8 cellular contexts compared by ENCODE assay signal in the genomic region with DNA sequence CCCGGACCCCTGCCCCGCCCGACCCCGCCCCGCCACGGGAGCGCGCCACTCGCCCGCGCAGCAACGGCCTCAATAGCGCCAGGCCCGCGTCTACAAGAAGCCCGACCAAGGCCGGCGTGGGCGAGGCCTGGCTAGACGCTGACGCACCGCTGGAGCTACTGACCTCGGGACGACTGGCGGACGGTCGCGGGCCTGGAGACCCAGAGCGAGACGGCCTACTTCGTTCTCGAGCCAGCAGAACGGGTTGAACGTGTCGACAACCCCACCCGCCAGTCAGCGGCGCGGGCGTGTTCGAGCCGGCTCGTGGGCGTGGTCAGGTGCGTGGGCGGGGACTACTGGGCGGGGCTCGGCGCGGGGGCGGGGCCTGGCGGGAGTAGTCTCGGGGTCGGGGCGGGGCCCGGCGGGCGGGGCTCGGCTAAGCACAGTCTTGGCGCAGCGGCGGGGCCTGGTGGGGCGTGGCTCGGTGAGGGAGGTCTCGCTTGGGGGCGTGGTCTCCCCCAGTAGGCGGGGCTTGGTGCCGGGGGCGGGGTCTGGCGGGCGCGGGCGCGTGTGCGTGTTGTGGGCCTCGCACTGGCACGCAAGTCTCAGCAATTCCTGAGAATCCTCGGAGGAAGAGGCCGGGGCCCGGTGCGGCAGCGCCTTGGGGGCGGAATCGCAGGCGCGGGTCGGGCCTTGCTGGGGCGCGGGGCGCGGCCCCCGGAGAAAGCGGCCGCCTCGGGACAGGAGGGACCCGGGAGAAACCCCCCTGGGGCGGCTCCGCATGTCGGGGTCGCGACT. TPM values are rescaled to one million over a fixed set of nuclear protein-coding genes. Genes with fewer than 3 reads are reported as not detected.
DNase-seq lines count a peak whose midpoint lies in the region; ATAC-seq and TF ChIP-seq lines count a peak whose summit lies in the region.

A gene (minus strand): TSS at position 293 of the 777 bp plus-strand sequence. CDS start 5,080 bp downstream, outside the sequence.

- H3K27ac ChIP-seq in thoracic aorta, result peak within 1 kb of the TSS; percentile 95 to 100

- no peaks in the 10 kb centered on the region for H3K36me3 ChIP-seq in thoracic aorta

- ATAC-seq in HG02610 (IDR thresholded peaks at IDR 0.05; ENCODE audit: unreplicated experiment) (peak; percentile 32), thoracic aorta (ENCODE audit: insufficient number of reproducible peaks, low FRiP score, low read depth) (peak; percentile 59)

- no peaks in the 10 kb centered on the region for H3K36me3 Mint-ChIP-seq in activated naive CD8-positive, alpha-beta T cell
- H3K36me3 Mint-ChIP-seq in osteocyte (ENCODE audit: unreplicated experiment), result peaks cover 9% of the 10 kb centered on the region

- no peak for TF ChIP-seq CTCF in osteocyte (IDR thresholded peaks at IDR 0.05)
- no peak for TF ChIP-seq CTCF in thoracic aorta (IDR thresholded peaks at IDR 0.05)

- no peaks in the 10 kb centered on the region for H3K27me3 Mint-ChIP-seq in activated naive CD8-positive, alpha-beta T cell
- H3K27me3 Mint-ChIP-seq in osteocyte (ENCODE audit: unreplicated experiment), result no peaks in the 10 kb centered on the region

- no peaks in the 10 kb centered on the region for H3K9me3 ChIP-seq in thoracic aorta

- H3K27ac Mint-ChIP-seq in activated naive CD8-positive, alpha-beta T cell, result peak within 1 kb of the TSS; percentile 99
- H3K27ac Mint-ChIP-seq in osteocyte (ENCODE audit: unreplicated experiment), result peak within 1 kb of the TSS; percentile 99

- peak within 1 kb of the TSS; percentile 96 for H3K4me3 Mint-ChIP-seq in activated naive CD8-positive, alpha-beta T cell
- peak within 1 kb of the TSS; percentile 97 for H3K4me3 Mint-ChIP-seq in osteocyte (ENCODE audit: unreplicated experiment)

- H3K4me3 ChIP-seq in GM08714 (ENCODE audit: low read length) (peak within 1 kb of the TSS; percentile 86), thoracic aorta (peak within 1 kb of the TSS; percentile 88)

- no peaks in the 10 kb centered on the region for H3K27me3 ChIP-seq in thoracic aorta (replicated peaks; ENCODE audit: insufficient read depth)

- DNase-seq in NCI-H1092 treated with DMSO at 0.1 percent for 48 hours (lab: John Stamatoyannopoulos, UW), result peak; percentile 91
- peak; percentile 76 for DNase-seq in SKM-1 treated with dmso at 0.1 percent for 144 hours (lab: John Stamatoyannopoulos, UW; ENCODE audit: unreplicated experiment)
- DNase-seq in glomerular visceral epithelial cell (ENCODE audit: extremely low spot score), result peak; percentile 96
- DNase-seq in osteocyte (ENCODE audit: extremely low spot score, unreplicated experiment), result peak; percentile 100
- peak; percentile 98 for DNase-seq in thoracic aorta (ENCODE audit: low spot score)

- peaks cover 26 to 42% of the 10 kb centered on the region in 2 donors for H3K4me1 ChIP-seq in thoracic aorta (ENCODE audit: control insufficient read depth in 1 of 2, low read depth in 2 of 2)

- no peaks in the 10 kb centered on the region for H3K9me3 Mint-ChIP-seq in activated naive CD8-positive, alpha-beta T cell (ENCODE audit: low read depth)
- H3K9me3 Mint-ChIP-seq in osteocyte (ENCODE audit: unreplicated experiment), result no peaks in the 10 kb centered on the region

- peaks cover 26% of the 10 kb centered on the region for H3K4me1 Mint-ChIP-seq in activated naive CD8-positive, alpha-beta T cell (ENCODE audit: low read depth)
- peaks cover 25% of the 10 kb centered on the region for H3K4me1 Mint-ChIP-seq in osteocyte (ENCODE audit: unreplicated experiment)

RNA-seq across cellular contexts. Expression of the gene that starts here (rescaled TPM):
- 151 and 160 TPM in 2 replicates for total RNA-seq in osteocyte
- 100 to 1,000 TPM; 224 to 355 TPM for total RNA-seq in thoracic aorta

Comparison
In these comparisons a context has a peak if more than half of its experiments do, and no peak if none do; other contexts are left out.
1. Peak in every context shown above with its lines: DNase-seq, ATAC-seq, H3K4me3 ChIP-seq and H3K27ac ChIP-seq.